28 cellular contexts compared by ENCODE assay signal in the genomic region with DNA sequence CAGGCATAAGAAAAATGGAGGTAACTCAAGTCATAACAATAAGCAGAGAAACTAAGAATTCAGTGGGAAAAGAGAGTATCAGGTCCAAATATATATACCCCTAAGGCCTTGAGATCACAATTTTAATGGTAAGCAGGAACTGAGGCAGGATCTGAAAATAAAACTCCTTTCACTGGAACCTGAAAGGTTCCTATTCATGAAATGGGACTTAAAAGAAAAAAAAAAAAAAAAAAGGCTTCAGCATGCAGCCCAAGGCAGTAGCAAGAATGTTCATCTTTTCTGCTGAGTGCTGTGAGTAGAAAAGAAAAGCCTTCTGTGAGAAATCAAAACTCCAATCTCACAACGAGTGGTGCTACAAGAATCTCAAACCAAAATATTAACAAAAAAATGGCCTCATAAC.
"Had no signal": no experiment of that assay in that cellular context is flagged by ENCODE, and none has a peak within 500 bp of the region (broad histone marks: within the 10 kb centered on the region; RNA-seq: fewer than 3 reads in every experiment).

No MANE protein-coding gene starts in this region.

- H3K9me3 Mint-ChIP-seq: activated CD8-positive, alpha-beta T cell treated with anti-CD3 and anti-CD28 coated beads for 36 hours; activated naive CD4-positive, alpha-beta T cell treated with anti-CD3 and anti-CD28 coated beads for 36 hours; activated naive CD8-positive, alpha-beta T cell treated with anti-CD3 and anti-CD28 coated beads, Interleukin-2, amount 50 U/mL, for 24 hours; effector memory CD8-positive, alpha-beta T cell had no signal

- H3K36me3 ChIP-seq: adrenal gland, esophagus squamous epithelium had no signal

- H3K4me3 Mint-ChIP-seq: activated CD8-positive, alpha-beta T cell treated with anti-CD3 and anti-CD28 coated beads for 36 hours; activated naive CD4-positive, alpha-beta T cell treated with anti-CD3 and anti-CD28 coated beads for 36 hours; activated naive CD4-positive, alpha-beta T cell treated with anti-CD3 and anti-CD28 coated beads, Interleukin-2, amount 50 U/mL, for 24 hours; activated naive CD8-positive, alpha-beta T cell treated with anti-CD3 and anti-CD28 coated beads for 36 hours; activated naive CD8-positive, alpha-beta T cell treated with anti-CD3 and anti-CD28 coated beads, Interleukin-2, amount 50 U/mL, for 24 hours; activated T-cell treated with anti-CD3 and anti-CD28 coated beads, Interleukin-2, amount 50 U/mL, for 4 hours; activated T-helper 17 cell treated with anti-CD3 and anti-CD28 coated beads, Interleukin-2, amount 50 U/mL, for 72 hours; dendritic cell treated with granulocyte-macrophage colony-stimulating factor and Interleukin-4, amounts not matched to agents 40 ng/mL and 50 ng/mL, for 4 days; effector memory CD8-positive, alpha-beta T cell had no signal

- H3K4me1 ChIP-seq: adrenal gland, body of pancreas, esophagus squamous epithelium had no signal

- H3K9me3 ChIP-seq: adrenal gland, body of pancreas had no signal

- ATAC-seq: activated CD8-positive, alpha-beta T cell treated with anti-CD3 and anti-CD28 coated beads for 36 hours; activated naive CD8-positive, alpha-beta T cell treated with anti-CD3 and anti-CD28 coated beads, Interleukin-2, amount 50 U/mL, for 24 hours; activated T-cell treated with anti-CD3 and anti-CD28 coated beads, Interleukin-2, amount 50 U/mL, for 4 hours; activated T-helper 17 cell treated with anti-CD3 and anti-CD28 coated beads, Interleukin-2, amount 50 U/mL, for 72 hours; body of pancreas; effector memory CD8-positive, alpha-beta T cell had no signal

- H3K27me3 Mint-ChIP-seq: activated CD8-positive, alpha-beta T cell treated with anti-CD3 and anti-CD28 coated beads for 36 hours; activated naive CD8-positive, alpha-beta T cell treated with anti-CD3 and anti-CD28 coated beads for 36 hours; activated naive CD8-positive, alpha-beta T cell treated with anti-CD3 and anti-CD28 coated beads, Interleukin-2, amount 50 U/mL, for 24 hours; activated T-helper 17 cell treated with anti-CD3 and anti-CD28 coated beads, Interleukin-2, amount 50 U/mL, for 72 hours; dendritic cell treated with granulocyte-macrophage colony-stimulating factor and Interleukin-4, amounts not matched to agents 40 ng/mL and 50 ng/mL, for 4 days had no signal

- H3K27ac Mint-ChIP-seq: activated CD8-positive, alpha-beta T cell treated with anti-CD3 and anti-CD28 coated beads for 36 hours; activated naive CD4-positive, alpha-beta T cell treated with anti-CD3 and anti-CD28 coated beads for 36 hours; activated naive CD4-positive, alpha-beta T cell treated with anti-CD3 and anti-CD28 coated beads, Interleukin-2, amount 50 U/mL, for 24 hours; activated naive CD8-positive, alpha-beta T cell treated with anti-CD3 and anti-CD28 coated beads for 36 hours; activated naive CD8-positive, alpha-beta T cell treated with anti-CD3 and anti-CD28 coated beads, Interleukin-2, amount 50 U/mL, for 24 hours; activated T-helper 17 cell treated with anti-CD3 and anti-CD28 coated beads, Interleukin-2, amount 50 U/mL, for 72 hours; dendritic cell treated with granulocyte-macrophage colony-stimulating factor and Interleukin-4, amounts not matched to agents 40 ng/mL and 50 ng/mL, for 4 days; effector memory CD8-positive, alpha-beta T cell had no signal

- H3K36me3 Mint-ChIP-seq: activated naive CD8-positive, alpha-beta T cell treated with anti-CD3 and anti-CD28 coated beads for 36 hours had no signal

- H3K4me1 Mint-ChIP-seq: activated naive CD4-positive, alpha-beta T cell treated with anti-CD3 and anti-CD28 coated beads, Interleukin-2, amount 50 U/mL, for 24 hours; activated naive CD8-positive, alpha-beta T cell treated with anti-CD3 and anti-CD28 coated beads for 36 hours; activated naive CD8-positive, alpha-beta T cell treated with anti-CD3 and anti-CD28 coated beads, Interleukin-2, amount 50 U/mL, for 24 hours; activated T-helper 17 cell treated with anti-CD3 and anti-CD28 coated beads, Interleukin-2, amount 50 U/mL, for 72 hours had no signal

- H3K27me3 ChIP-seq: adrenal gland, body of pancreas, dorsolateral prefrontal cortex, esophagus squamous epithelium had no signal

- DNase-seq: activated CD4-positive, alpha-beta T cell treated with anti-CD3 and anti-CD28 coated beads for 1 hour; activated CD4-positive, alpha-beta T cell treated with anti-CD3 and anti-CD28 coated beads for 48 hours; activated CD4-positive, alpha-beta T cell treated with anti-CD3 and anti-CD28 coated beads, Interleukin-2, amount 50 U/mL, for 1 hour; activated CD4-positive, alpha-beta T cell treated with anti-CD3 and anti-CD28 coated beads, Interleukin-2, amount 50 U/mL, for 48 hours; activated CD8-positive, alpha-beta memory T cell treated with anti-CD3 and anti-CD28 coated beads for 24 hours; activated CD8-positive, alpha-beta T cell treated with anti-CD3 and anti-CD28 coated beads for 36 hours; activated effector memory CD4-positive, alpha-beta T cell treated with Interleukin-2 at 50 U/mL for 16 hours; activated naive CD4-positive, alpha-beta T cell treated with anti-CD3 and anti-CD28 coated beads for 36 hours; activated naive CD8-positive, alpha-beta T cell treated with anti-CD3 and anti-CD28 coated beads for 36 hours; activated naive CD8-positive, alpha-beta T cell treated with anti-CD3 and anti-CD28 coated beads, Interleukin-2, amount 50 U/mL, for 24 hours; activated T-cell treated with anti-CD3 and anti-CD28 coated beads, Interleukin-2, amount 50 U/mL, for 4 hours; adrenal gland; amygdala; aorta; body of pancreas; caudate nucleus; cerebellar nuclear complex; dorsolateral prefrontal cortex; effector memory CD8-positive, alpha-beta T cell; esophagus squamous epithelium; head of caudate nucleus; hippocampal formation; T-helper 2 cell had no signal

- H3K4me3 ChIP-seq: adrenal gland, body of pancreas, coronary artery, dorsolateral prefrontal cortex, esophagus squamous epithelium had no signal

- H3K27ac ChIP-seq: adrenal gland, body of pancreas, coronary artery, dorsolateral prefrontal cortex, epithelial cell of prostate, esophagus squamous epithelium had no signal
